Comparison of ENCODE assay signal across 9 cellular contexts in genomic region chr11:1572200-1573076, GRCh38.
A peak's percentile ranks its signal among the peaks of the same experiment; 100 is the strongest.
DNase-seq lines count a peak whose midpoint lies in the region; ATAC-seq lines count a peak whose summit lies in the region.
"Had no signal": no experiment of that assay in that cellular context is flagged by ENCODE, and none has a peak within 500 bp of the region (broad histone marks: within the 10 kb centered on the region; RNA-seq: fewer than 3 reads in every experiment).

TSS of gene DUSP8 (minus strand) at chr11:1572271. CDS start at chr11:1565826, 6,445 bp downstream.

- H3K4me3 Mint-ChIP-seq in central memory CD8-positive, alpha-beta T cell = peak within 1 kb of the TSS; percentile 88

- H3K36me3 ChIP-seq in ES-I3 (ENCODE audit: insufficient read depth, low read length) = no peaks in the 10 kb centered on the region

- DNase-seq in NCI-H2171 (lab: John Stamatoyannopoulos, UW) = peak; percentile 55
- DNase-seq in activated CD4-positive, alpha-beta T cell treated with anti-CD3 and anti-CD28 coated beads for 1 hour = peak; percentile 94
- DNase-seq in central memory CD8-positive, alpha-beta T cell (ENCODE audit: low spot score in 2 of 2) = peak; percentile 91 to 93
- DNase-seq in inferior parietal cortex (ENCODE audit: extremely low spot score) = peak; percentile 89

- H3K9me3 Mint-ChIP-seq in central memory CD8-positive, alpha-beta T cell = no peaks in the 10 kb centered on the region
- H3K9me3 Mint-ChIP-seq: stimulated activated naive CD8-positive, alpha-beta T cell treated with anti-CD3 and anti-CD28 coated beads, Interleukin-15, Interleukin-2, amounts not matched to agents 100 ng/mL and 50 ng/mL, for 24 hours had no signal

- H3K36me3 Mint-ChIP-seq in central memory CD8-positive, alpha-beta T cell (ENCODE audit: insufficient read depth) = peaks cover 34% of the 10 kb centered on the region

- no peaks in the 10 kb centered on the region for H3K9me3 ChIP-seq in ES-I3 (ENCODE audit: control insufficient read depth, insufficient read depth, low read length)

- H3K4me1 Mint-ChIP-seq in central memory CD8-positive, alpha-beta T cell = peaks cover 34% of the 10 kb centered on the region

- H3K4me1 ChIP-seq in ES-I3 (ENCODE audit: insufficient read depth, low read length) = peaks cover 6% of the 10 kb centered on the region; the same call in 1 of the 2 replicates

- peak within 1 kb of the TSS in 20 of 21 experiments; percentile 19 to 84 (median 66) for H3K27ac ChIP-seq in skin epidermis

- H3K9ac ChIP-seq in ES-I3 (ENCODE audit: low read depth, low read length) = peak within 1 kb of the TSS; percentile 54

- H3K27me3 Mint-ChIP-seq in central memory CD8-positive, alpha-beta T cell = no peaks in the 10 kb centered on the region
- H3K27me3 Mint-ChIP-seq: stimulated activated naive CD8-positive, alpha-beta T cell treated with anti-CD3 and anti-CD28 coated beads, Interleukin-15, Interleukin-2, amounts not matched to agents 100 ng/mL and 50 ng/mL, for 24 hours had no signal

- peak within 1 kb of the TSS; percentile 47 to 60 (median 53) for H3K4me3 ChIP-seq in skin epidermis

- ATAC-seq in HG02798 (IDR thresholded peaks at IDR 0.05; ENCODE audit: poor library complexity, unreplicated experiment) = peak; percentile 74
- peak; percentile 45 for ATAC-seq in central memory CD8-positive, alpha-beta T cell (replicated peaks; ENCODE audit: extremely low read depth, poor library complexity, severe bottlenecking)
- ATAC-seq in HG02763 (IDR thresholded peaks at IDR 0.05; ENCODE audit: unreplicated experiment) = no peak

- peak within 1 kb of the TSS; percentile 93 for H3K27ac Mint-ChIP-seq in central memory CD8-positive, alpha-beta T cell (ENCODE audit: low read depth)
- H3K27ac Mint-ChIP-seq: stimulated activated naive CD8-positive, alpha-beta T cell treated with anti-CD3 and anti-CD28 coated beads, Interleukin-15, Interleukin-2, amounts not matched to agents 100 ng/mL and 50 ng/mL, for 24 hours had no signal
